Comparison of ENCODE assay signal across 17 cellular contexts in genomic region chr10:8978100-8978499, GRCh38.
DNase-seq lines count a peak whose midpoint lies in the region; ATAC-seq and TF ChIP-seq lines count a peak whose summit lies in the region.
"Had no signal": no experiment of that assay in that cellular context is flagged by ENCODE, and none has a peak within 500 bp of the region (broad histone marks: within the 10 kb centered on the region; RNA-seq: fewer than 3 reads in every experiment).

No MANE protein-coding gene starts in this region.

- H2BK120ac ChIP-seq in IMR-90 (ENCODE audit: low read depth, low read length) = no peak overlapping the region

- no peak overlapping the region for H2AK5ac ChIP-seq in IMR-90 (ENCODE audit: low read depth, low read length)

- peaks cover 6% of the 10 kb centered on the region for H3K9me3 ChIP-seq in IMR-90 (ENCODE audit: control insufficient read depth, insufficient read depth, low read length)
- H3K9me3 ChIP-seq in mammary epithelial cell (replicated peaks; ENCODE audit: insufficient read depth, low read length) = no peaks in the 10 kb centered on the region
- H3K9me3 ChIP-seq in Karpas-422 (ENCODE audit: low read length) = no peaks in the 10 kb centered on the region

- H3K4me2 ChIP-seq in IMR-90 (ENCODE audit: low read depth, low read length) (no peak overlapping the region), mammary epithelial cell (ENCODE audit: insufficient read depth, low read depth, low read length) (no peak overlapping the region), Karpas-422 (ENCODE audit: low read depth, low read length, poor library complexity, severe bottlenecking) (no peak overlapping the region)

- no peak overlapping the region for H3K18ac ChIP-seq in IMR-90 (ENCODE audit: low read depth, low read length)

- no peak overlapping the region for H2AK9ac ChIP-seq in IMR-90 (replicated peaks; ENCODE audit: low read depth, low read length, poor library complexity)

- H3K9ac ChIP-seq in IMR-90 (ENCODE audit: low read depth, low read length) (no peak overlapping the region), mammary epithelial cell (ENCODE audit: insufficient read depth, low read length) (no peak overlapping the region), Karpas-422 (ENCODE audit: low read length) (no peak overlapping the region)
- H3K9ac ChIP-seq: GM23248 had no signal

- no peak for TF ChIP-seq CTCF in IMR-90 (conservative IDR thresholded peaks at IDR 0.05; ENCODE audit: low read depth, low read length)
- TF ChIP-seq CTCF in RWPE1 (conservative IDR thresholded peaks at IDR 0.05; ENCODE audit: low read depth) = no peak
- TF ChIP-seq CTCF in mammary epithelial cell (conservative IDR thresholded peaks at IDR 0.05 in 1 of 2, IDR thresholded peaks at IDR 0.05 in 1 of 2; ENCODE audit: extremely low read depth in 1 of 2, insufficient read depth in 1 of 2, low read depth in 1 of 2, low read length in 2 of 2) = no peak
- TF ChIP-seq CTCF in epithelial cell of esophagus (IDR thresholded peaks at IDR 0.05; ENCODE audit: insufficient read depth, low read depth, low read length, missing control alignments) = no peak

- no peak for TF ChIP-seq RAD21 in IMR-90 (IDR thresholded peaks at IDR 0.05; ENCODE audit: low read length)

- H3K27ac ChIP-seq in IMR-90 (ENCODE audit: insufficient read depth, low read length) (no peak overlapping the region), RWPE1 (no peak overlapping the region), mammary epithelial cell (ENCODE audit: insufficient read depth, low read depth, low read length) (no peak overlapping the region), caudate nucleus (ENCODE audit: low read depth, low read length) (no peak overlapping the region), Karpas-422 (ENCODE audit: low read length) (no peak overlapping the region)
- H3K27ac ChIP-seq: GM23248 had no signal

- no peak overlapping the region for H4K8ac ChIP-seq in IMR-90 (ENCODE audit: low read depth in 2 of 2, low read length in 2 of 2)

- no peak overlapping the region for H3K14ac ChIP-seq in IMR-90 (replicated peaks; ENCODE audit: low read depth, low read length)

- H3K36me3 ChIP-seq in IMR-90 (ENCODE audit: control insufficient read depth, insufficient read depth, low read length) = no peaks in the 10 kb centered on the region
- H3K36me3 ChIP-seq in mammary epithelial cell (ENCODE audit: insufficient read depth, low read length) = no peaks in the 10 kb centered on the region
- no peaks in the 10 kb centered on the region for H3K36me3 ChIP-seq in Karpas-422 (ENCODE audit: insufficient read depth, low read length)

- in situ Hi-C loops in IMR-90 (cut with MboI; ENCODE audit: low sequenced_read_pairs) = no loop called here
- in situ Hi-C loops in mammary epithelial cell (cut with MboI; ENCODE audit: low sequenced_read_pairs in 2 of 2) = no loop called here

- dilution Hi-C loops in IMR-90 (cut with HindIII; ENCODE audit: low sequenced_read_pairs, unreplicated experiment) (no loop called here), mammary epithelial cell (cut with HindIII; ENCODE audit: low sequenced_read_pairs) (no loop called here)

- H3K4me3 ChIP-seq in IMR-90 (ENCODE audit: insufficient read depth, low read depth, low read length) = no peak overlapping the region
- no peak overlapping the region for H3K4me3 ChIP-seq in mammary epithelial cell (replicated peaks in 1 of 3; ENCODE audit: insufficient read depth in 1 of 3, low read depth in 2 of 3, low read length in 3 of 3)
- no peak overlapping the region for H3K4me3 ChIP-seq in epithelial cell of esophagus (ENCODE audit: low read length)
- H3K4me3 ChIP-seq in Karpas-422 (ENCODE audit: low read length) = no peak overlapping the region
- H3K4me3 ChIP-seq: GM23248 had no signal

- no peak for ATAC-seq in IMR-90 (ENCODE audit: low read depth)
- ATAC-seq: HCT116 had no signal

- H3K79me2 ChIP-seq in mammary epithelial cell (ENCODE audit: insufficient read depth, low read length) = no peaks in the 10 kb centered on the region
- H3K79me2 ChIP-seq in Karpas-422 (ENCODE audit: low read length) = no peaks in the 10 kb centered on the region

- no peaks in the 10 kb centered on the region for H4K20me1 ChIP-seq in IMR-90 (ENCODE audit: insufficient read depth, low read length)
- H4K20me1 ChIP-seq in mammary epithelial cell (ENCODE audit: insufficient read depth, low read length) = no peaks in the 10 kb centered on the region
- no peaks in the 10 kb centered on the region for H4K20me1 ChIP-seq in Karpas-422 (ENCODE audit: insufficient read depth, low read depth, low read length)

- no peak overlapping the region for H3K23ac ChIP-seq in IMR-90 (ENCODE audit: low read depth, low read length)

- no peaks in the 10 kb centered on the region for H3K4me1 ChIP-seq in IMR-90 (ENCODE audit: control insufficient read depth, insufficient read depth, low read length)
- H3K4me1 ChIP-seq in mammary epithelial cell (ENCODE audit: insufficient read depth, low read length) = peaks cover 4% of the 10 kb centered on the region
- H3K4me1 ChIP-seq in Karpas-422 (ENCODE audit: low read length) = no peaks in the 10 kb centered on the region

- H3K4ac ChIP-seq in IMR-90 (ENCODE audit: low read depth, low read length) = no peak overlapping the region

- intact Hi-C loops in IMR-90 (cut with micrococcal nuclease) = no loop called here
- intact Hi-C loops in mammary epithelial cell (cut with micrococcal nuclease) = loop anchor here (10.0 kb wide), 1 partner anchor 327 kb away; no protein-coding TSS in a partner anchor

- H4K91ac ChIP-seq in IMR-90 (ENCODE audit: insufficient read depth, low read depth, low read length) = no peak overlapping the region

- no TSS peak for BruUV-seq in IMR-90 (replicated peaks; lab: Mats Ljungman, UMichigan)
- BruUV-seq in mammary epithelial cell (replicated peaks; lab: Mats Ljungman, UMichigan) = no TSS peak

- H3K9me1 ChIP-seq in IMR-90 (ENCODE audit: insufficient read depth, low read length) = no peaks in the 10 kb centered on the region

- no peaks in the 10 kb centered on the region for H3K9me2 ChIP-seq in Karpas-422 (replicated peaks; ENCODE audit: insufficient read depth, low read length)

- H2BK15ac ChIP-seq in IMR-90 (ENCODE audit: low read depth, low read length) = no peak overlapping the region

- H2BK5ac ChIP-seq in IMR-90 (ENCODE audit: low read depth, low read length, poor library complexity, severe bottlenecking) = no peak overlapping the region

- POLR2A ChIA-PET in IMR-90 (lab: Charles Lee; ENCODE audit: unreplicated experiment) = no interaction called here
- POLR2A ChIA-PET in RWPE1 (lab: Yijun Ruan, JAX; ENCODE audit: low non-redundant PET) = no interaction called here

- no peak for TF ChIP-seq POLR2A in IMR-90 (IDR thresholded peaks at IDR 0.05; ENCODE audit: low read depth, low read length)

- no peaks in the 10 kb centered on the region for H3K79me1 ChIP-seq in IMR-90 (ENCODE audit: low read depth in 1 of 2, low read length in 2 of 2)

- no CpG with 5 or more reads among the region's 3 CpGs for WGBS in IMR-90 (ENCODE audit: extremely low coverage in 2 of 2, insufficient read length in 1 of 2), 2 experiments
- 48% methylated on average over 3 of the region's 3 CpGs for WGBS in mammary epithelial cell (ENCODE audit: low coverage, missing lambda C conversion rate)

- CTCF ChIA-PET in IMR-90 (lab: Yijun Ruan, JAX) = interaction anchor here (0.6 kb wide), 1 partner anchor 429 kb away, joined by 4 read pairs; no protein-coding TSS in a partner anchor
- CTCF ChIA-PET in RWPE1 (lab: Yijun Ruan, JAX) = no interaction called here
- CTCF ChIA-PET in mammary epithelial cell (lab: Charles Lee; ENCODE audit: low non-redundant PET) = no interaction called here

- no peak overlapping the region for H4K5ac ChIP-seq in IMR-90 (ENCODE audit: low read depth, low read length)

- H2BK20ac ChIP-seq in IMR-90 (ENCODE audit: low read depth, low read length) = no peak overlapping the region

- H3K27me3 ChIP-seq in IMR-90 (ENCODE audit: control insufficient read depth, insufficient read depth, low read length) (no peaks in the 10 kb centered on the region), mammary epithelial cell (ENCODE audit: insufficient read depth, low read length) (no peaks in the 10 kb centered on the region), Karpas-422 (ENCODE audit: low read length) (0 out of 2 replicates have a peak, but pooled peaks cover 4% of the 10 kb centered on the region)

- H2AFZ ChIP-seq in IMR-90 (replicated peaks; ENCODE audit: low read length, poor library complexity) = no peak overlapping the region
- H2AFZ ChIP-seq in mammary epithelial cell (ENCODE audit: low read depth, low read length) = no peak overlapping the region
- H2AFZ ChIP-seq in Karpas-422 (ENCODE audit: low read length) = no peak overlapping the region
- H2AFZ ChIP-seq: GM23248 had no signal

- H3K56ac ChIP-seq in IMR-90 (ENCODE audit: extremely low read depth, insufficient read depth, low read length) = no peak overlapping the region

- DNase-seq in IMR-90 (no peak), RWPE1 (ENCODE audit: low spot score) (peak; percentile 20), mammary epithelial cell (peak; percentile 12), epithelial cell of esophagus (ENCODE audit: low read depth) (peak; percentile 80), caudate nucleus (lab: John Stamatoyannopoulos, UW) (no peak), medulla oblongata (ENCODE audit: extremely low spot score) (no peak), Karpas-422 (no peak)
- DNase-seq in stimulated activated CD4-positive, alpha-beta T cell treated with anti-CD3 and anti-CD28 coated beads, Interleukin-15, amount 100 ng/mL, for 24 hours = no peak
- DNase-seq: C1 segment of cervical spinal cord; Calu3; CD4-positive, alpha-beta memory T cell; COR-L47; DMS153; DND-41; GM23248; H9 had no signal

TF ChIP-seq in IMR-90, 13 proteins besides CTCF, POLR2A, EP300 and RAD21:
- TF ChIP-seq RFX5 (IDR thresholded peaks at IDR 0.05; ENCODE audit: low read depth, low read length) (no peak), CHD1 (IDR thresholded peaks at IDR 0.05; ENCODE audit: low read depth, low read length) (no peak), SMC3 (IDR thresholded peaks at IDR 0.05; ENCODE audit: low read depth, low read length) (no peak), CEBPB (IDR thresholded peaks at IDR 0.05; ENCODE audit: low read depth, low read length) (0 out of 2 replicates have a peak, but pooled peaks have one; percentile 15), MAFK (IDR thresholded peaks at IDR 0.05; ENCODE audit: low read depth, low read length) (no peak), BHLHE40 (IDR thresholded peaks at IDR 0.05; ENCODE audit: low read depth, low read length) (no peak), MXI1 (IDR thresholded peaks at IDR 0.05; ENCODE audit: borderline replicate concordance, low read depth, low read length) (no peak), USF2 (IDR thresholded peaks at IDR 0.05; ENCODE audit: low read depth, low read length) (no peak)
TF ChIP-seq in IMR-90: peak in this region for 1.

Comparison
In these comparisons a context has a peak if more than half of its experiments do, and no peak if none do; other contexts are left out.
1. DNase-seq: peak in RWPE1 (single experiment), mammary epithelial cell (single experiment) and epithelial cell of esophagus (single experiment); none in IMR-90 (single experiment), caudate nucleus (0 of 61), medulla oblongata (single experiment), stimulated activated CD4-positive, alpha-beta T cell treated with anti-CD3 and anti-CD28 coated beads, Interleukin-15, amount 100 ng/mL, for 24 hours (single experiment) and Karpas-422 (single experiment).